ENCODE assay signal across 9 cellular contexts in the genomic region with DNA sequence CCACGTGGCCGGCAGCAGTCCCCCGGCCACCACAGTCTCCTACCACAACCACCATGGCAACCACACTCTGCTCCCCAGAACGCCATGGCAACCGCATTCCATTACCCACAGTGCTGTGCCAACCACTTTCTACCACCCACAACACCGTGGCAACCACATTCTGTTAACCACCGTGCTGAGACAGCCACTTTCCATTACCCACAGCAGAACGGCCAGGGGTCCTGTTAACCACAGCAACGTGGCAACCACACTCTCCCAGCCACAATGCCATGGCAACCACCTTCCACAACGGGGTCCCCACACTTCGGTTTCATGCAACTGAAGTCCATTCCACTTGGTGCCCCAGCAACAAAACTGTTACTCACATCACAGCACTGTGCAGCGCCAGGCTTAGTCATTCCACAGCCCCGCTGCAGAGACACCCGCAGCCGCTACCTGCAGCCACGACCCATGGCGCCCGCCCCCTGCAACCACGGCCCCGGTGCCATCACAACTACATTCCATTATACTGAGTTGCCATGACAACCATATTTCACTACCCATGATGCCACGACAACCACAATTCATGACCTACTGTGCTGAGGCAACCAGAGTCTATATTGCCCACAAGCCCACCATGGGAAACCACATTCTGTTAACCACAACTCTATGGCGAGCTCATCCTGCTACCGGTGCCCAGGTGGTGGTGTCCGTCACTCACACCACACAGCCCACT. TPM values are rescaled to one million over a fixed set of nuclear protein-coding genes. Genes with fewer than 3 reads are reported as not detected.
DNase-seq lines count a peak whose midpoint lies in the region; ATAC-seq, FAIRE-seq and TF ChIP-seq lines count a peak whose summit lies in the region.
"Had no signal": no experiment of that assay in that cellular context is flagged by ENCODE, and none has a peak within 500 bp of the region (broad histone marks: within the 10 kb centered on the region; RNA-seq: fewer than 3 reads in every experiment).

No MANE protein-coding gene starts in this region.

- H3K9me3 ChIP-seq in thyroid gland (no peaks in the 10 kb centered on the region), WERI-Rb-1 (ENCODE audit: severe bottlenecking) (no peaks in the 10 kb centered on the region)

- H3K4me1 Mint-ChIP-seq in activated T-helper 1 cell treated with anti-CD3 and anti-CD28 coated beads, Interleukin-12 subunit alpha, Interleukin-12 subunit beta, Interleukin-2, Interleukin-4 antibody, amounts not matched to agents 30 ng/mL and 10 ng/mL and 1 ng/mL, durations not matched to agents 14 hours and 24 hours and 36 hours (ENCODE audit: low read depth) = peaks cover 17% of the 10 kb centered on the region
- H3K4me1 Mint-ChIP-seq in memory B cell = peaks cover 25% of the 10 kb centered on the region

- TF ChIP-seq CTCF in thyroid gland (IDR thresholded peaks at IDR 0.05) (no peak), WERI-Rb-1 (IDR thresholded peaks at IDR 0.05; ENCODE audit: low read depth, low read length) (no peak)

- no peaks in the 10 kb centered on the region for H3K9me3 Mint-ChIP-seq in activated T-helper 1 cell treated with anti-CD3 and anti-CD28 coated beads, Interleukin-12 subunit alpha, Interleukin-12 subunit beta, Interleukin-2, Interleukin-4 antibody, amounts not matched to agents 30 ng/mL and 10 ng/mL and 1 ng/mL, durations not matched to agents 14 hours and 24 hours and 36 hours
- no peaks in the 10 kb centered on the region for H3K9me3 Mint-ChIP-seq in memory B cell

- H3K27me3 Mint-ChIP-seq in activated T-helper 1 cell treated with anti-CD3 and anti-CD28 coated beads, Interleukin-12 subunit alpha, Interleukin-12 subunit beta, Interleukin-2, Interleukin-4 antibody, amounts not matched to agents 30 ng/mL and 10 ng/mL and 1 ng/mL, durations not matched to agents 14 hours and 24 hours and 36 hours (ENCODE audit: insufficient read depth) = peaks cover 49% of the 10 kb centered on the region
- H3K27me3 Mint-ChIP-seq in memory B cell = peaks cover 31% of the 10 kb centered on the region

- peak; percentile 53 for DNase-seq in GM19239 (ENCODE audit: insufficient read length, low spot score)
- peak; percentile 68 for DNase-seq in NCI-H2227 treated with DMSO at 0.1 percent for 48 hours (lab: John Stamatoyannopoulos, UW)
- DNase-seq in activated T-helper 1 cell treated with anti-CD3 and anti-CD28 coated beads, Interleukin-12 subunit alpha, Interleukin-12 subunit beta, Interleukin-2, Interleukin-4 antibody, amounts not matched to agents 30 ng/mL and 10 ng/mL and 1 ng/mL, durations not matched to agents 14 hours and 24 hours and 36 hours (ENCODE audit: low spot score) = peak; percentile 58
- peak in 1 of 2 donors; percentile 48 for DNase-seq in memory B cell (ENCODE audit: low spot score in 2 of 2)
- DNase-seq in thyroid gland = peak; percentile 25 to 27
- DNase-seq in WERI-Rb-1 = no peak

- peaks cover 0 to 25% of the 10 kb centered on the region in 2 donors for H3K4me1 ChIP-seq in thyroid gland

- TF ChIP-seq POLR2A in thyroid gland (IDR thresholded peaks at IDR 0.05) = no peak

- H3K4me3 ChIP-seq in thyroid gland (replicated peaks in 1 of 3) = no peak overlapping the region
- no peak overlapping the region for H3K4me3 ChIP-seq in WERI-Rb-1 (ENCODE audit: low read depth, low read length)

- H3K27me3 ChIP-seq in thyroid gland (peaks cover 7% of the 10 kb centered on the region), WERI-Rb-1 (ENCODE audit: insufficient read depth, low read depth, severe bottlenecking) (no peaks in the 10 kb centered on the region)

- peak overlapping the region; percentile 90 for H3K27ac Mint-ChIP-seq in activated T-helper 1 cell treated with anti-CD3 and anti-CD28 coated beads, Interleukin-12 subunit alpha, Interleukin-12 subunit beta, Interleukin-2, Interleukin-4 antibody, amounts not matched to agents 30 ng/mL and 10 ng/mL and 1 ng/mL, durations not matched to agents 14 hours and 24 hours and 36 hours
- H3K27ac Mint-ChIP-seq in memory B cell = peak overlapping the region; percentile 68

- H3K4me3 Mint-ChIP-seq in activated T-helper 1 cell treated with anti-CD3 and anti-CD28 coated beads, Interleukin-12 subunit alpha, Interleukin-12 subunit beta, Interleukin-2, Interleukin-4 antibody, amounts not matched to agents 30 ng/mL and 10 ng/mL and 1 ng/mL, durations not matched to agents 14 hours and 24 hours and 36 hours = peak overlapping the region; percentile 49
- H3K4me3 Mint-ChIP-seq in memory B cell = peak overlapping the region; percentile 13

- H3K36me3 Mint-ChIP-seq in activated T-helper 1 cell treated with anti-CD3 and anti-CD28 coated beads, Interleukin-12 subunit alpha, Interleukin-12 subunit beta, Interleukin-2, Interleukin-4 antibody, amounts not matched to agents 30 ng/mL and 10 ng/mL and 1 ng/mL, durations not matched to agents 14 hours and 24 hours and 36 hours (ENCODE audit: low read depth) = peaks cover 2% of the 10 kb centered on the region
- peaks cover 6% of the 10 kb centered on the region for H3K36me3 Mint-ChIP-seq in memory B cell

- H3K36me3 ChIP-seq in thyroid gland = no peaks in the 10 kb centered on the region
- H3K36me3 ChIP-seq in WERI-Rb-1 = peaks cover 48% of the 10 kb centered on the region

- no peak for FAIRE-seq in GM19239 (lab: Jason Lieb, UNC)

- intact Hi-C loops in activated T-helper 1 cell treated with anti-CD3 and anti-CD28 coated beads, Interleukin-12 subunit alpha, Interleukin-12 subunit beta, Interleukin-2, Interleukin-4 antibody, amounts not matched to agents 30 ng/mL and 10 ng/mL and 1 ng/mL, durations not matched to agents 14 hours and 24 hours and 36 hours (cut with micrococcal nuclease) = no loop called here
- intact Hi-C loops in thyroid gland (cut with DNase I) = loop anchor here (10.0 kb wide), 1 partner anchor 319 kb away; no protein-coding TSS in a partner anchor

- 63 to 72% methylated on average over 21 to 23 of the region's 24 CpGs for WGBS in thyroid gland, 2 donors

- ATAC-seq in memory B cell (ENCODE audit: low read depth) = peak; percentile 68
- no peak for ATAC-seq in HG02678 (IDR thresholded peaks at IDR 0.05; ENCODE audit: unreplicated experiment)
- no peak for ATAC-seq in HG03097 (IDR thresholded peaks at IDR 0.05; ENCODE audit: low FRiP score, unreplicated experiment)

- no peak overlapping the region for H3K27ac ChIP-seq in thyroid gland
- H3K27ac ChIP-seq in WERI-Rb-1 = no peak overlapping the region

RNA-seq across cellular contexts. Expression of a gene that starts 10.0 kb away (rescaled TPM):
- 1.4 and 1.7 TPM in 2 replicates for total RNA-seq in activated T-helper 1 cell treated with anti-CD3 and anti-CD28 coated beads, Interleukin-12 subunit alpha, Interleukin-12 subunit beta, Interleukin-2, Interleukin-4 antibody, amounts not matched to agents 30 ng/mL and 10 ng/mL and 1 ng/mL, durations not matched to agents 14 hours and 24 hours and 36 hours
- not detected for total RNA-seq in thyroid gland

RNA-seq across cellular contexts. Expression of a gene that starts 42.1 kb away (rescaled TPM):
- 65.1 and 66.9 TPM in 2 replicates for total RNA-seq in activated T-helper 1 cell treated with anti-CD3 and anti-CD28 coated beads, Interleukin-12 subunit alpha, Interleukin-12 subunit beta, Interleukin-2, Interleukin-4 antibody, amounts not matched to agents 30 ng/mL and 10 ng/mL and 1 ng/mL, durations not matched to agents 14 hours and 24 hours and 36 hours
- 10 to 100 TPM in 1 of 4 donors, 1 to 10 TPM in 3; 2.8 to 11.9 (median 4.3) TPM for total RNA-seq in thyroid gland
- total RNA-seq: NCI-H460 had no signal

RNA-seq across cellular contexts. Expression of a gene that starts 50.3 kb away (rescaled TPM):
- 79.6 and 86.8 TPM in 2 replicates for total RNA-seq in activated T-helper 1 cell treated with anti-CD3 and anti-CD28 coated beads, Interleukin-12 subunit alpha, Interleukin-12 subunit beta, Interleukin-2, Interleukin-4 antibody, amounts not matched to agents 30 ng/mL and 10 ng/mL and 1 ng/mL, durations not matched to agents 14 hours and 24 hours and 36 hours
- 1,000 to 10,000 TPM in 1 of 4 donors, 100 to 1,000 TPM in 3; 424 to 1,529 (median 712) TPM for total RNA-seq in thyroid gland
